17 cellular contexts compared by ENCODE assay signal in the genomic region with DNA sequence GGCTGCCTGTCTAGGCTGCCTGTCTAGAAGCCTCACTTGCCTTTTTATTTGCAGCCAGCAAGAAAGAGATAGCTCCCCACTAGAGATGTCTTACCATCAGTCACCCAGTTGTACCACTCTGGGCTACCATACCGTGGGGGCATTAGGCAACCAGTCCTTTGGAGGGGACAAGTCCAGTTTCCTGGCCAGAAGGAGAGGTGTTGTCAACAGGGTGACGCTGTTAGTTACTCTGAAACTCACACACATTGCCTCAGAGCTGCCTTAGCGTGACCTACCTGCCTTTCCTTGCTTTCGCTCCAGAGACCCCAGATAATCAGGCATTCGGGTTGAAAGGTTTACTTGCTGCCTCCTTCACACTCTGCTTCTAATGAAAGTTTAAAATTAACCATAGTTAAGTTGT.
DNase-seq lines count a peak whose midpoint lies in the region; ATAC-seq, FAIRE-seq and TF ChIP-seq lines count a peak whose summit lies in the region.
"Had no signal": no experiment of that assay in that cellular context is flagged by ENCODE, and none has a peak within 500 bp of the region (broad histone marks: within the 10 kb centered on the region; RNA-seq: fewer than 3 reads in every experiment).

No MANE protein-coding gene starts in this region.

- H3K9me2 ChIP-seq in OCI-LY7 (ENCODE audit: insufficient read depth, low read length) = no peaks in the 10 kb centered on the region

- H3K4me3 Mint-ChIP-seq in CD4-positive, alpha-beta memory T cell = peak overlapping the region in 1 of 8 donors; percentile 77
- H3K4me3 Mint-ChIP-seq in dendritic cell treated with granulocyte-macrophage colony-stimulating factor and Interleukin-4, amounts not matched to agents 40 ng/mL and 50 ng/mL, for 4 days = peak overlapping the region; percentile 60

- BruUV-seq in OCI-LY7 (replicated peaks; lab: Mats Ljungman, UMichigan) = no TSS peak

- TF ChIP-seq CTCF in OCI-LY7 (conservative IDR thresholded peaks at IDR 0.05; ENCODE audit: low read length) = no peak

- peaks cover 4% of the 10 kb centered on the region for H3K36me3 ChIP-seq in CD4-positive, alpha-beta memory T cell (ENCODE audit: insufficient read depth, low read length)
- no peaks in the 10 kb centered on the region for H3K36me3 ChIP-seq in OCI-LY7 (ENCODE audit: insufficient read depth, low read length)
- H3K36me3 ChIP-seq: BE2C, thoracic aorta had no signal

- no peaks in the 10 kb centered on the region for H3K9me3 ChIP-seq in CD4-positive, alpha-beta memory T cell (ENCODE audit: control insufficient read depth in 1 of 2, low read length in 2 of 2)
- no peaks in the 10 kb centered on the region for H3K9me3 ChIP-seq in OCI-LY7 (ENCODE audit: low read length)
- H3K9me3 ChIP-seq: BE2C, thoracic aorta had no signal

- no peaks in the 10 kb centered on the region for H4K20me1 ChIP-seq in OCI-LY7 (ENCODE audit: insufficient read depth, low read length)

- H3K4me1 ChIP-seq in CD4-positive, alpha-beta memory T cell (ENCODE audit: insufficient read depth, low read length) = peaks cover 100% of the 10 kb centered on the region
- H3K4me1 ChIP-seq in OCI-LY7 (ENCODE audit: insufficient read depth, low read length, poor library complexity, severe bottlenecking) = peaks cover 42% of the 10 kb centered on the region
- H3K4me1 ChIP-seq: BE2C had no signal

- peaks cover 36 to 47% of the 10 kb centered on the region in 2 donors for H3K36me3 Mint-ChIP-seq in CD4-positive, alpha-beta memory T cell
- peaks cover 44% of the 10 kb centered on the region for H3K36me3 Mint-ChIP-seq in dendritic cell treated with granulocyte-macrophage colony-stimulating factor and Interleukin-4, amounts not matched to agents 40 ng/mL and 50 ng/mL, for 4 days (ENCODE audit: low read depth)

- no peaks in the 10 kb centered on the region for H3K27me3 ChIP-seq in CD4-positive, alpha-beta memory T cell (ENCODE audit: insufficient read depth, low read length)
- H3K27me3 ChIP-seq: BE2C had no signal

- ATAC-seq in GM18870 (IDR thresholded peaks at IDR 0.05; ENCODE audit: unreplicated experiment) = no peak
- ATAC-seq in GM21737 (IDR thresholded peaks at IDR 0.05; ENCODE audit: unreplicated experiment) = no peak

- CTCF ChIA-PET in CD4-positive, alpha-beta memory T cell (lab: Charles Lee; ENCODE audit: partially characterized antibody) = interaction anchor here (1.0 to 13.3 kb wide), 7 partner anchors 7 to 97 kb away, joined by 3 to 308 read pairs (median 7); no protein-coding TSS in a partner anchor
- CTCF ChIA-PET in OCI-LY7 (lab: Charles Lee; ENCODE audit: unreplicated experiment) = interaction anchor here (1.0 kb wide), 1 partner anchor 18 kb away, joined by 3 read pairs; no protein-coding TSS in a partner anchor

- H3K4me1 Mint-ChIP-seq in CD4-positive, alpha-beta memory T cell = peaks cover 0 to 56% (median 27%) of the 10 kb centered on the region in 4 donors
- peaks cover 23% of the 10 kb centered on the region for H3K4me1 Mint-ChIP-seq in dendritic cell treated with granulocyte-macrophage colony-stimulating factor and Interleukin-4, amounts not matched to agents 40 ng/mL and 50 ng/mL, for 4 days (ENCODE audit: low read depth)

- FAIRE-seq in GM18507 (lab: Jason Lieb, UNC) = peak; percentile 78
- FAIRE-seq: HTR-8/SVneo, islet of Langerhans, TTC549 had no signal

- peak overlapping the region in 2 of 7 donors; percentile 91 to 96 for H3K27ac Mint-ChIP-seq in CD4-positive, alpha-beta memory T cell
- H3K27ac Mint-ChIP-seq in dendritic cell treated with granulocyte-macrophage colony-stimulating factor and Interleukin-4, amounts not matched to agents 40 ng/mL and 50 ng/mL, for 4 days = no peak overlapping the region

- peaks cover 0 to 1% (median 0%) of the 10 kb centered on the region in 8 donors for H3K9me3 Mint-ChIP-seq in CD4-positive, alpha-beta memory T cell
- no peaks in the 10 kb centered on the region for H3K9me3 Mint-ChIP-seq in dendritic cell treated with granulocyte-macrophage colony-stimulating factor and Interleukin-4, amounts not matched to agents 40 ng/mL and 50 ng/mL, for 4 days

- peak overlapping the region; percentile 4 to 93 for H3K4me3 ChIP-seq in CD4-positive, alpha-beta memory T cell (ENCODE audit: low read length in 2 of 2)
- H3K4me3 ChIP-seq in skin epidermis (no peak overlapping the region), OCI-LY7 (ENCODE audit: low read depth, low read length, poor library complexity, severe bottlenecking) (no peak overlapping the region)
- H3K4me3 ChIP-seq: thoracic aorta had no signal

- DNase-seq in CD4-positive, alpha-beta memory T cell = peak in 1 of 5 donors; percentile 68
- no peak for DNase-seq in GM18507 (ENCODE audit: extremely low spot score, insufficient read length, low read depth)
- no peak for DNase-seq in OCI-LY7 (ENCODE audit: low spot score)
- DNase-seq in NCI-H446 (lab: John Stamatoyannopoulos, UW) = no peak
- DNase-seq: BE2C; central memory CD4-positive, alpha-beta T cell; glutamatergic neuron; NCI-H2171 treated with DMSO at 0.1 percent for 48 hours; stimulated activated CD4-positive, alpha-beta T cell treated with anti-CD3 and anti-CD28 coated beads, Interleukin-12 subunit alpha, Interleukin-12 subunit beta, amount 100 ng/mL, for 4 hours had no signal

- H3K27me3 Mint-ChIP-seq in CD4-positive, alpha-beta memory T cell = no peaks in the 10 kb centered on the region
- H3K27me3 Mint-ChIP-seq in dendritic cell treated with granulocyte-macrophage colony-stimulating factor and Interleukin-4, amounts not matched to agents 40 ng/mL and 50 ng/mL, for 4 days = no peaks in the 10 kb centered on the region

- POLR2A ChIA-PET in CD4-positive, alpha-beta memory T cell (lab: Charles Lee; ENCODE audit: partially characterized antibody) = interaction anchor here (1.0 to 18.3 kb wide), 7 partner anchors 5 to 60 kb away, joined by 3 to 1422 read pairs (median 119); no protein-coding TSS in a partner anchor
- POLR2A ChIA-PET in OCI-LY7 (lab: Charles Lee) = interaction anchor here (1.3 kb wide), 1 partner anchor 9 kb away, joined by 3 read pairs; no protein-coding TSS in a partner anchor

- no peak overlapping the region for H3K4me2 ChIP-seq in OCI-LY7 (ENCODE audit: low read length)

- H2AFZ ChIP-seq in OCI-LY7 (ENCODE audit: low read length) = no peak overlapping the region

- peak overlapping the region; percentile 96 for H3K27ac ChIP-seq in CD4-positive, alpha-beta memory T cell (ENCODE audit: low read depth, low read length)
- H3K27ac ChIP-seq in skin epidermis (peak overlapping the region in 11 of 21 experiments; percentile 18 to 97 (median 71)), OCI-LY7 (ENCODE audit: low read depth, low read length, poor library complexity, severe bottlenecking) (no peak overlapping the region)
- H3K27ac ChIP-seq: thoracic aorta had no signal

- intact Hi-C loops in CD4-positive, alpha-beta memory T cell (cut with micrococcal nuclease) = loop anchor here (10.0 kb wide), 1 partner anchor 442 kb away; a partner anchor contains a TSS
- intact Hi-C loops in dendritic cell treated with granulocyte-macrophage colony-stimulating factor and Interleukin-4, amounts not matched to agents 40 ng/mL and 50 ng/mL, for 4 days (cut with micrococcal nuclease) = loop anchor here (10.0 kb wide), 1 partner anchor 72 kb away; no protein-coding TSS in a partner anchor
- intact Hi-C loops in OCI-LY7 (cut with micrococcal nuclease; ENCODE audit: unreplicated experiment) = no loop called here

- H3K79me2 ChIP-seq in OCI-LY7 (ENCODE audit: insufficient read depth, low read depth, low read length) = no peaks in the 10 kb centered on the region

Comparison
In these comparisons a context has a peak if more than half of its experiments do, and no peak if none do; other contexts are left out.
1. H3K4me3 ChIP-seq: peak in CD4-positive, alpha-beta memory T cell (2 of 2); none in skin epidermis (0 of 7) and OCI-LY7 (single experiment).